In genomic region chr1:48405400-48405799, GRCh38 we compare ENCODE assay signal across 13 cellular contexts.
"Had no signal": no experiment of that assay in that cellular context is flagged by ENCODE, and none has a peak within 500 bp of the region (broad histone marks: within the 10 kb centered on the region; RNA-seq: fewer than 3 reads in every experiment).

No MANE protein-coding gene starts in this region.

- ATAC-seq: activated CD8-positive, alpha-beta memory T cell treated with anti-CD3 and anti-CD28 coated beads, Interleukin-2, amount 10 ng/mL, durations not matched to agents 7 days and 5 days; activated T-cell treated with anti-CD3 and anti-CD28 coated beads, Interleukin-2, amount 50 U/mL, for 4 hours; stimulated activated effector memory CD8-positive, alpha-beta T cell treated with anti-CD3 and anti-CD28 coated beads, Interleukin-12 subunit alpha, Interleukin-12 subunit beta, amount 100 ng/mL, for 72 hours had no signal

- H3K4me1 ChIP-seq: colonic mucosa had no signal

- H3K9me3 ChIP-seq: colonic mucosa had no signal

- H3K4me2 ChIP-seq: smooth muscle cell had no signal

- DNase-seq: activated CD4-positive, alpha-beta T cell treated with anti-CD3 and anti-CD28 coated beads for 1 hour; activated CD4-positive, alpha-beta T cell treated with anti-CD3 and anti-CD28 coated beads, Interleukin-2, amount 50 U/mL, for 48 hours; activated CD8-positive, alpha-beta memory T cell treated with anti-CD3 and anti-CD28 coated beads, Interleukin-2, amount 10 ng/mL, durations not matched to agents 7 days and 5 days; activated effector memory CD4-positive, alpha-beta T cell treated with anti-CD3 and anti-CD28 coated beads, Interleukin-2, amount 50 U/mL, for 16 hours; activated naive CD8-positive, alpha-beta T cell treated with anti-CD3 and anti-CD28 coated beads for 36 hours; activated T-cell treated with anti-CD3 and anti-CD28 coated beads, Interleukin-2, amount 50 U/mL, for 4 hours; caudate nucleus; colonic mucosa; glutamatergic neuron; left cardiac atrium; T-helper 9 cell had no signal

- H3K27me3 ChIP-seq: colonic mucosa had no signal

- H3K36me3 ChIP-seq: colonic mucosa had no signal

- H3K27ac ChIP-seq: colonic mucosa had no signal

- H3K4me3 ChIP-seq: colonic mucosa, smooth muscle cell had no signal
